In the genomic region with DNA sequence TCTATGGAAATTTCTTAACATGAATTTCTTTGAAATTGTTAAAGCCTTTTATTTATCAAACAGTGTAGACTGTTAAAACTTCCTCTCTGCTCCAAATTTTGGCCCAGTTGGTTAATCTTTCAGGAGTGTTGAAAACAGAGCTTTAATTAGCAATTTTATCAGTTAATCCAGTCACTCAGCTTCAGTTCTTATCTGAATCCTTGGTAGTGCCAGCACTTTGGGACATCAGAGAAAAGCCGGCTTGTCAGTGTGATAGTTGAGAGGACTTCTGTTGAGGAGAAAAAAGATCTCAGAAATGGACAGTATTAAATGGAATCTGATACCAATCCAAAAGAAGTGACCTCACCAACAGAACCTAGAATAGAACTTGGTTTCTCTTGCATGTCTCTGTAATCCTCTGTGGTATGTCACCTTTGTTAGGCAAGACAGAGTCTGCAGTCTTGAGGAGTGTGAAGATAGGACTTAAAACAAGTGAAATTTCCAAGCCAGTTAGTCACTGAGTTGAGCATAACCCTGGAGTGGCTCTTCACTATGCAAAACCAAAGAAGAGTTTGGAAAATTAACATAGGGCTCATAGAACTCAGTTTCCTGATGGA, we compare ENCODE assay signal across 18 cellular contexts.
DNase-seq lines count a peak whose midpoint lies in the region; ATAC-seq and TF ChIP-seq lines count a peak whose summit lies in the region.
"Had no signal": no experiment of that assay in that cellular context is flagged by ENCODE, and none has a peak within 500 bp of the region (broad histone marks: within the 10 kb centered on the region; RNA-seq: fewer than 3 reads in every experiment).

No MANE protein-coding gene starts in this region.

- no peak for TF ChIP-seq CTCF in fibroblast of the aortic adventitia (IDR thresholded peaks at IDR 0.05; ENCODE audit: insufficient read depth, low read length)
- no peak for TF ChIP-seq CTCF in omental fat pad (IDR thresholded peaks at IDR 0.05)
- no peak for TF ChIP-seq CTCF in breast epithelium (IDR thresholded peaks at IDR 0.05)

- H3K4me3 ChIP-seq in fibroblast of the aortic adventitia (ENCODE audit: low read depth, low read length) (no peak overlapping the region), breast epithelium (no peak overlapping the region)
- H3K4me3 ChIP-seq: PC-9, right lobe of liver had no signal

- TF ChIP-seq POLR2A in breast epithelium (IDR thresholded peaks at IDR 0.05): no peak

- H3K27ac ChIP-seq in breast epithelium: no peak overlapping the region
- H3K27ac ChIP-seq: PC-9, right lobe of liver had no signal

- DNase-seq in GM04503 (ENCODE audit: low read depth): peak; percentile 34
- peak; percentile 35 for DNase-seq in SK-N-DZ (ENCODE audit: low spot score)
- DNase-seq in fibroblast of the aortic adventitia (ENCODE audit: low read depth): peak; percentile 35
- no peak for DNase-seq in omental fat pad (ENCODE audit: low spot score)
- DNase-seq in RPMI8226: no peak
- no peak for DNase-seq in midbrain (lab: John Stamatoyannopoulos, UW)
- no peak for DNase-seq in breast epithelium (ENCODE audit: low spot score in 2 of 2)
- DNase-seq: activated CD8-positive, alpha-beta T cell treated with anti-CD3 and anti-CD28 coated beads, Interleukin-2, amount 10 ng/mL, durations not matched to agents 7 days and 5 days; foreskin melanocyte; immature natural killer cell; mammary epithelial cell; NCI-H2081; NCI-H524; PC-9; right lobe of liver; SK-N-SH; stimulated activated CD4-positive, alpha-beta T cell treated with anti-CD3 and anti-CD28 coated beads, Interleukin-2, amount 100 ng/mL, for 24 hours had no signal

- no peaks in the 10 kb centered on the region for H3K36me3 ChIP-seq in breast epithelium
- H3K36me3 ChIP-seq: right lobe of liver had no signal

- H3K9me3 ChIP-seq in breast epithelium: no peaks in the 10 kb centered on the region
- H3K9me3 ChIP-seq: right lobe of liver, SK-N-SH had no signal

- H3K27me3 ChIP-seq in breast epithelium: no peaks in the 10 kb centered on the region
- H3K27me3 ChIP-seq: right lobe of liver had no signal

- H3K4me1 ChIP-seq in breast epithelium: no peaks in the 10 kb centered on the region
- H3K4me1 ChIP-seq: right lobe of liver had no signal

- intact Hi-C loops in breast epithelium (cut with DNase I; ENCODE audit: low total_unique reads): no loop called here

- ATAC-seq in omental fat pad (ENCODE audit: low FRiP score) (peak; percentile 36), GM21529 (IDR thresholded peaks at IDR 0.05; ENCODE audit: unreplicated experiment) (no peak)
- ATAC-seq: activated CD8-positive, alpha-beta T cell treated with anti-CD3 and anti-CD28 coated beads, Interleukin-2, amount 10 ng/mL, durations not matched to agents 7 days and 5 days; right lobe of liver had no signal

Comparison
In these comparisons a context has a peak if more than half of its experiments do, and no peak if none do; other contexts are left out.
1. DNase-seq: peak in GM04503 (single experiment), SK-N-DZ (single experiment) and fibroblast of the aortic adventitia (single experiment); none in omental fat pad (single experiment), RPMI8226 (single experiment), midbrain (single experiment) and breast epithelium (0 of 2).